ENCODE assay signal across 8 cellular contexts in the genomic region with DNA sequence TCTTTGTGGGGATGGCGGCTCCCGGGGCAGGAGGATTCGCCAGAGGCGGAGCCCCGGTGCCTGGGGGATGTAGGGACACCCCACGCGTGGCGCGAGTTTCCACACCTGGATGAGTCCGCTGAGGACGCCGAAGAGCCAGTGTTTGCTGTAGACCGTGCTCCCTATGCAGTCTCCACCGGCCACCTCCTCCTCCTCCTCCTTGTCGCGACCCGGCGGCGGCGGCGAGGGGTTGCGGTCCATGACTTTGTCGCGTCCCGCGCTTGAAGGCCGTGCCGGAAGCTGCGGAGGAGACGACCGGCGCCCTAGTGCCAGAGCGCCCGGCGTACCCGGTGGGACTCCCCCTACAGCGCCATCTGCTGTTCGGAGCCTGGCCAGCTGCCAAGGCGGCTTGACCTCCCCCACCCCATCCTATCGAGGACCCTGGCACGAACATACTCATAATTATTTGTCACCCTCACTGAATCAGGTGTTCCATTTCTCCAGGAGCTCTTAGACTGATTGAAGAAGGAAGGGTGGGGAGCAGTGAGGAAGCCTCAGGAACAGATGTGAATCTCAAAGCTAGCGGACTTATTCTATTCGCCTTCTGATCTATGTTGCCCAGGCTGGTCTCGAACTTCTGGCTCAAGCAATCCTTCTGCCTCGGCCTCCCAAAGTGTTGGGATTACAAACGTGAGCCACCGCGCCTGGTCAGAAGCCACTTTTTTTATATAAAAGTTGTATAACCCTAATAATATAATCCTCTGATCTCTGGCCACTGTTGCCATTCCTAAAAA. TPM values are rescaled to one million over a fixed set of nuclear protein-coding genes. Genes with fewer than 3 reads are reported as not detected.
DNase-seq lines count a peak whose midpoint lies in the region; ATAC-seq and TF ChIP-seq lines count a peak whose summit lies in the region.

A gene with protein sequence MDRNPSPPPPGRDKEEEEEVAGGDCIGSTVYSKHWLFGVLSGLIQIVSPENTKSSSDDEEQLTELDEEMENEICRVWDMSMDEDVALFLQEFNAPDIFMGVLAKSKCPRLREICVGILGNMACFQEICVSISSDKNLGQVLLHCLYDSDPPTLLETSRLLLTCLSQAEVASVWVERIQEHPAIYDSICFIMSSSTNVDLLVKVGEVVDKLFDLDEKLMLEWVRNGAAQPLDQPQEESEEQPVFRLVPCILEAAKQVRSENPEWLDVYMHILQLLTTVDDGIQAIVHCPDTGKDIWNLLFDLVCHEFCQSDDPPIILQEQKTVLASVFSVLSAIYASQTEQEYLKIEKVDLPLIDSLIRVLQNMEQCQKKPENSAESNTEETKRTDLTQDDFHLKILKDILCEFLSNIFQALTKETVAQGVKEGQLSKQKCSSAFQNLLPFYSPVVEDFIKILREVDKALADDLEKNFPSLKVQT (minus strand): TSS at position 281 of the 773 bp plus-strand sequence. CDS start 41 bp downstream, at position 240.

- H3K4me1 Mint-ChIP-seq in activated CD4-positive, alpha-beta T cell treated with anti-CD3 and anti-CD28 coated beads, Interleukin-2, amount 10 ng/mL, durations not matched to agents 7 days and 5 days = peaks cover 33% of the 10 kb centered on the region

- no peaks in the 10 kb centered on the region for H3K9me3 ChIP-seq in right lobe of liver

- H3K9me3 Mint-ChIP-seq in activated CD4-positive, alpha-beta T cell treated with anti-CD3 and anti-CD28 coated beads, Interleukin-2, amount 10 ng/mL, durations not matched to agents 7 days and 5 days = no peaks in the 10 kb centered on the region

- H3K36me3 Mint-ChIP-seq in activated CD4-positive, alpha-beta T cell treated with anti-CD3 and anti-CD28 coated beads, Interleukin-2, amount 10 ng/mL, durations not matched to agents 7 days and 5 days (ENCODE audit: low read depth) = peaks cover 21% of the 10 kb centered on the region

- WGBS in right lobe of liver (ENCODE audit: insufficient coverage, low coverage, low lambda C conversion rate, missing lambda C conversion rate) = 40% methylated on average over 6 of the region's 48 CpGs

- ATAC-seq in HG03460 (IDR thresholded peaks at IDR 0.05; ENCODE audit: unreplicated experiment) (peak; percentile 94), right lobe of liver (peak; percentile 99 to 100 (median 99))

- peak within 1 kb of the TSS; percentile 91 for H3K27ac Mint-ChIP-seq in activated CD4-positive, alpha-beta T cell treated with anti-CD3 and anti-CD28 coated beads, Interleukin-2, amount 10 ng/mL, durations not matched to agents 7 days and 5 days

- peak within 1 kb of the TSS; percentile 75 to 95 (median 82) for H3K4me3 ChIP-seq in right lobe of liver

- POLR2A ChIA-PET in activated CD4-positive, alpha-beta T cell treated with anti-CD3 and anti-CD28 coated beads, Interleukin-2, amount 10 ng/mL, durations not matched to agents 7 days and 5 days (lab: Charles Lee) = interaction anchor here (0.6 kb wide), 1 partner anchor 371 kb away, joined by 5 read pairs; no protein-coding TSS in a partner anchor

- H3K4me3 Mint-ChIP-seq in activated CD4-positive, alpha-beta T cell treated with anti-CD3 and anti-CD28 coated beads, Interleukin-2, amount 10 ng/mL, durations not matched to agents 7 days and 5 days = peak within 1 kb of the TSS; percentile 94

- TF ChIP-seq CTCF in C4-2B (conservative IDR thresholded peaks at IDR 0.05) (peak; percentile 89), right lobe of liver (IDR thresholded peaks at IDR 0.05) (peak; percentile 54 to 85 (median 78))

- H3K4me1 ChIP-seq in right lobe of liver = peaks cover 0 to 9% (median 2%) of the 10 kb centered on the region in 4 donors

- intact Hi-C loops in right lobe of liver (cut with DNase I) = no loop called here

- no peaks in the 10 kb centered on the region for H3K36me3 ChIP-seq in right lobe of liver

- DNase-seq in GM19240 (ENCODE audit: insufficient read length, low spot score) (peak; percentile 73), NCI-H526 (lab: John Stamatoyannopoulos, UW) (peak; percentile 78 to 96), dermis microvascular lymphatic vessel endothelial cell (ENCODE audit: low read depth in 2 of 2) (peak; percentile 40 to 84), right lobe of liver (peak; percentile 89 to 90 (median 89))
- peak; percentile 91 for DNase-seq in activated CD4-positive, alpha-beta T cell treated with anti-CD3 and anti-CD28 coated beads, Interleukin-2, amount 10 ng/mL, durations not matched to agents 7 days and 5 days
- peak; percentile 93 for DNase-seq in stimulated activated CD4-positive, alpha-beta T cell treated with anti-CD3 and anti-CD28 coated beads, Interleukin-4, amount 100 ng/mL, for 24 hours

- CTCF ChIA-PET in activated CD4-positive, alpha-beta T cell treated with anti-CD3 and anti-CD28 coated beads, Interleukin-2, amount 10 ng/mL, durations not matched to agents 7 days and 5 days (lab: Charles Lee) = interaction anchor here (0.6 to 3.4 kb wide), 15 partner anchors 8 to 662 kb away, joined by 3 to 19 read pairs (median 5); no protein-coding TSS in a partner anchor

- peak within 1 kb of the TSS; percentile 67 for H3K27ac ChIP-seq in C4-2B
- peak within 1 kb of the TSS in 1 of 3 donors; percentile 52 for H3K27ac ChIP-seq in right lobe of liver

- peaks cover 5% of the 10 kb centered on the region for H3K27me3 Mint-ChIP-seq in activated CD4-positive, alpha-beta T cell treated with anti-CD3 and anti-CD28 coated beads, Interleukin-2, amount 10 ng/mL, durations not matched to agents 7 days and 5 days

- peak; percentile 39 for TF ChIP-seq POLR2A in right lobe of liver (IDR thresholded peaks at IDR 0.05)

- H3K27me3 ChIP-seq in right lobe of liver = no peaks in the 10 kb centered on the region

RNA-seq across cellular contexts. Expression of the gene that starts here (rescaled TPM):
- 10 to 100 TPM; 25.2 to 26.6 TPM for total RNA-seq in activated CD4-positive, alpha-beta T cell treated with anti-CD3 and anti-CD28 coated beads, Interleukin-2, amount 10 ng/mL, durations not matched to agents 7 days and 5 days
- total RNA-seq in dermis microvascular lymphatic vessel endothelial cell = 14.9 and 21.1 TPM in 2 replicates
- total RNA-seq in right lobe of liver = 1 to 10 TPM; 4.2 to 6.8 (median 5.6) TPM
